1 cellular context compared by ENCODE assay signal in genomic region chr17:36856921-36857381, GRCh38.
TF ChIP-seq lines count a peak whose summit lies in the region.

No MANE protein-coding gene starts in this region.

TF ChIP-seq in H1, 55 proteins besides CTCF, POLR2A, EP300 and RAD21 (continued from another document):
- no peak for TF ChIP-seq CHD7 (IDR thresholded peaks at IDR 0.05; ENCODE audit: insufficient replicate concordance, low read length)
- no peak for TF ChIP-seq CHD2 (IDR thresholded peaks at IDR 0.05; ENCODE audit: low read length)
- no peak for TF ChIP-seq USF2 (IDR thresholded peaks at IDR 0.05; ENCODE audit: low read length)
TF ChIP-seq in H1: peak in this region for 0.
